8 cellular contexts compared by ENCODE assay signal in genomic region chr17:27296427-27296979, GRCh38. TPM values are rescaled to one million over a fixed set of nuclear protein-coding genes. Genes with fewer than 3 reads are reported as not detected.
DNase-seq lines count a peak whose midpoint lies in the region; ATAC-seq and TF ChIP-seq lines count a peak whose summit lies in the region.

No MANE protein-coding gene starts in this region.

- peak overlapping the region; percentile 96; the same call in 1 of the 2 replicates for H3K9ac ChIP-seq in PC-3 (ENCODE audit: low read length)
- H3K9ac ChIP-seq in endocrine pancreas (ENCODE audit: control insufficient read depth, insufficient read depth, low read length), result no peak overlapping the region

- peaks cover 18% of the 10 kb centered on the region for H3K4me1 ChIP-seq in Caco-2
- H3K4me1 ChIP-seq in PC-3 (ENCODE audit: insufficient read depth, low read length), result peaks cover 19% of the 10 kb centered on the region
- H3K4me1 ChIP-seq in endocrine pancreas (ENCODE audit: control insufficient read depth, insufficient read depth, low read length), result peaks cover 16% of the 10 kb centered on the region

- no peak overlapping the region for H2AFZ ChIP-seq in PC-3 (ENCODE audit: low read length)

- H3K36me3 ChIP-seq in Caco-2 (ENCODE audit: control insufficient read depth, insufficient read depth, low read length), result peaks cover 1% of the 10 kb centered on the region; the same call in 1 of the 2 replicates
- H3K36me3 ChIP-seq in PC-3 (ENCODE audit: low read depth, low read length), result 0 out of 2 replicates have a peak, but pooled peaks cover 3% of the 10 kb centered on the region
- no peaks in the 10 kb centered on the region for H3K36me3 ChIP-seq in endocrine pancreas (ENCODE audit: control insufficient read depth, insufficient read depth, low read length)

- H3K9me3 Mint-ChIP-seq in Caco-2 (ENCODE audit: unreplicated experiment) (no peaks in the 10 kb centered on the region), osteocyte (ENCODE audit: unreplicated experiment) (no peaks in the 10 kb centered on the region)

- H3K4me3 Mint-ChIP-seq in Caco-2 (ENCODE audit: unreplicated experiment), result peak overlapping the region; percentile 98
- peak overlapping the region; percentile 96 for H3K4me3 Mint-ChIP-seq in osteocyte (ENCODE audit: unreplicated experiment)

- peaks cover 30% of the 10 kb centered on the region for H4K20me1 ChIP-seq in PC-3 (ENCODE audit: low read length)

- POLR2A ChIA-PET in Caco-2 (lab: Charles Lee) (no interaction called here), PC-3 (lab: Charles Lee; ENCODE audit: unreplicated experiment) (no interaction called here)

- H3K9me2 ChIP-seq in PC-3 (replicated peaks; ENCODE audit: low read length), result no peaks in the 10 kb centered on the region

- CTCF ChIA-PET in Caco-2 (lab: Charles Lee) (interaction anchor here (0.9 to 2.9 kb wide), 2 partner anchors 51 to 60 kb away, joined by 3 to 16 read pairs; no protein-coding TSS in a partner anchor), PC-3 (lab: Charles Lee) (interaction anchor here (0.6 to 0.7 kb wide), 2 partner anchors 51 to 90 kb away, joined by 3 read pairs; no protein-coding TSS in a partner anchor)

- H3K36me3 Mint-ChIP-seq in Caco-2 (ENCODE audit: insufficient read depth, unreplicated experiment), result peaks cover 48% of the 10 kb centered on the region
- no peaks in the 10 kb centered on the region for H3K36me3 Mint-ChIP-seq in osteocyte (ENCODE audit: unreplicated experiment)

- peak overlapping the region; percentile 97 for H3K27ac Mint-ChIP-seq in Caco-2 (ENCODE audit: unreplicated experiment)
- H3K27ac Mint-ChIP-seq in osteocyte (ENCODE audit: unreplicated experiment), result peak overlapping the region; percentile 100

- H3K27me3 ChIP-seq in Caco-2 (replicated peaks; ENCODE audit: control insufficient read depth, insufficient read depth, low read length), result no peaks in the 10 kb centered on the region
- no peaks in the 10 kb centered on the region for H3K27me3 ChIP-seq in PC-3 (ENCODE audit: low read length)
- H3K27me3 ChIP-seq in endocrine pancreas (ENCODE audit: control insufficient read depth, insufficient read depth, low read length), result no peaks in the 10 kb centered on the region

- DNase-seq in Caco-2, result no peak
- DNase-seq in PC-3, result peak; percentile 66
- DNase-seq in osteocyte (ENCODE audit: extremely low spot score, unreplicated experiment), result no peak

- H3K79me2 ChIP-seq in PC-3 (ENCODE audit: low read length), result peaks cover 75% of the 10 kb centered on the region

- no peaks in the 10 kb centered on the region for H3F3A ChIP-seq in PC-3 (ENCODE audit: low read length, unreplicated experiment)

- BruUV-seq in Caco-2 (replicated peaks; lab: Mats Ljungman, UMichigan) (no TSS peak), PC-3 (replicated peaks; lab: Mats Ljungman, UMichigan) (no TSS peak)

- H3K27me3 Mint-ChIP-seq in Caco-2 (ENCODE audit: insufficient read depth, unreplicated experiment) (no peaks in the 10 kb centered on the region), osteocyte (ENCODE audit: unreplicated experiment) (no peaks in the 10 kb centered on the region)

- H3K4me1 Mint-ChIP-seq in Caco-2 (ENCODE audit: low read depth, unreplicated experiment) (peaks cover 33% of the 10 kb centered on the region), osteocyte (ENCODE audit: unreplicated experiment) (peaks cover 46% of the 10 kb centered on the region)

- TF ChIP-seq CTCF in Caco-2 (IDR thresholded peaks at IDR 0.05; ENCODE audit: insufficient read depth in 1 of 2, low read depth in 1 of 2, low read length in 1 of 2, severe bottlenecking in 1 of 2, unreplicated experiment in 1 of 2), result no peak
- TF ChIP-seq CTCF in PC-3 (conservative IDR thresholded peaks at IDR 0.05; ENCODE audit: low read depth, low read length), result no peak
- TF ChIP-seq CTCF in osteocyte (IDR thresholded peaks at IDR 0.05), result no peak

- peak overlapping the region; percentile 100; the same call in 1 of the 2 replicates for H3K4me3 ChIP-seq in Caco-2 (ENCODE audit: low read depth, low read length)
- peak overlapping the region; percentile 98 for H3K4me3 ChIP-seq in PC-3 (ENCODE audit: low read length)
- peak overlapping the region; percentile 91 for H3K4me3 ChIP-seq in endocrine pancreas (ENCODE audit: control insufficient read depth, insufficient read depth, low read length)

- H3K9me3 ChIP-seq in Caco-2 (no peaks in the 10 kb centered on the region), PC-3 (ENCODE audit: low read length) (no peaks in the 10 kb centered on the region), endocrine pancreas (ENCODE audit: control insufficient read depth, low read length) (no peaks in the 10 kb centered on the region)

- intact Hi-C loops in Caco-2 (cut with micrococcal nuclease; ENCODE audit: unreplicated experiment) (no loop called here), PC-3 (cut with micrococcal nuclease) (loop anchor here (5.0 kb wide), 1 partner anchor 36 kb away; no protein-coding TSS in a partner anchor)

- no peak overlapping the region; the same call in 1 of the 2 replicates for H3K27ac ChIP-seq in PC-3 (ENCODE audit: low read length)

- ATAC-seq in PC-3, result no peak
- no peak for ATAC-seq in HG03378 (IDR thresholded peaks at IDR 0.05; ENCODE audit: unreplicated experiment)
- ATAC-seq in HG03108 (IDR thresholded peaks at IDR 0.05; ENCODE audit: unreplicated experiment), result no peak
- no peak for ATAC-seq in GM18870 (IDR thresholded peaks at IDR 0.05; ENCODE audit: unreplicated experiment)
- ATAC-seq in HG03432 (IDR thresholded peaks at IDR 0.05; ENCODE audit: unreplicated experiment), result no peak

- H3K4me2 ChIP-seq in PC-3 (ENCODE audit: low read length), result peak overlapping the region; percentile 95

RNA-seq across cellular contexts. Expression of gene WSB1, which starts 2.6 kb away (rescaled TPM):
- 149 and 157 TPM in 2 replicates for total RNA-seq in Caco-2 (2022)
- 32.0 and 35.1 TPM in 2 replicates for total RNA-seq in PC-3 (2014; rRNA removed)
- total RNA-seq in osteocyte, result 168 and 179 TPM in 2 replicates
